17 cellular contexts compared by ENCODE assay signal in the genomic region with DNA sequence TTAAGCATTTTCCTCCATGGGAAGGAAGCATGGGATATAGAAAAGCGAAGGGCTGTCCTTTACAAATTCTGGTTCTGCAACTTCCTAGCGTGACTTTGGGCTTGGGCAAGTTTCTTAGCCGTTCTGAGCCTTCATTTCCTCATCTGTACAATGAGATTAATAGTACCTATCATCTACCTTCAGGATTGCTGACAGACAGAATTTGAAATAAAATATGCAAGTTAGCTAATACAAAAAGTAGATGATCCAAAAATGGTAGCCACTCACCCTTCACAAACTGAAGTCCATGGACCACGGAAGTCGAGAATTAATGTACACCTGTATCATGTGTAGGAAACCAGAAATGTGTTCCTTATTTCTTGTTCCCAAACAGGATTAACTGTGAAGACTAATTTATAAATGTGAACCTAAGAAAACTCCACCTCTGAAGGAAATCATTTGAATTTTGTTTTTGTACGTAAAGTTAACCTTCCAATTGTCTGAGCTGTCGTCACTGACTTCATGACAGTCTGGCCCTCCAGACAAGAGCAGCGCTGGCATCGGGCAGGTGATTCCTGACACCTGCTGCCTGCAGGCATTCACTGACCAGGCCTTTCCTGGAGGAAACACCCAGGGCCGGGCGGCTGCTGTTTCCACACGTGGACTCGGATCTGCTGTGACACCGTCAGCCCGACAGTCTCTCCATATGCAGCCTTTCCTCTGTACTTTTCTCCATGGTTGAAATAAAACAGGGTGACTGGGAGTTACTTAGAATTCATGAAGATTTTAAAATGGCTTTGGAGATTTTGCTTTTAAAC.
DNase-seq lines count a peak whose midpoint lies in the region; ATAC-seq, FAIRE-seq and TF ChIP-seq lines count a peak whose summit lies in the region.
"Had no signal": no experiment of that assay in that cellular context is flagged by ENCODE, and none has a peak within 500 bp of the region (broad histone marks: within the 10 kb centered on the region; RNA-seq: fewer than 3 reads in every experiment).

No MANE protein-coding gene starts in this region.

- in situ Hi-C loops in K562 (cut with MboI) (no loop called here), HepG2 (cut with HindIII; ENCODE audit: extremely low pct_ligation_motif_present, low pct_unique_long_range_greater_than_20kb) (no loop called here), gastrocnemius medialis (cut with MboI; ENCODE audit: low sequenced_read_pairs in 4 of 4) (no loop called here)

- H3K9me1 ChIP-seq in K562 (ENCODE audit: control insufficient read depth, insufficient read depth, low read length): peaks cover 3% of the 10 kb centered on the region

- no peak overlapping the region for H3K27ac ChIP-seq in heart right ventricle
- H3K27ac ChIP-seq in K562 (ENCODE audit: extremely low read depth, low read depth, low read length): no peak overlapping the region
- H3K27ac ChIP-seq in HepG2 (ENCODE audit: extremely low read length, insufficient read depth, low read length): peak overlapping the region; percentile 27
- H3K27ac ChIP-seq in temporal lobe (ENCODE audit: low read depth, low read length): peak overlapping the region; percentile 74
- no peak overlapping the region for H3K27ac ChIP-seq in gastrocnemius medialis
- H3K27ac ChIP-seq in lower lobe of right lung: no peak overlapping the region
- H3K27ac ChIP-seq: adrenal gland, left lung, vagina had no signal

- TF ChIP-seq CTCF in heart right ventricle (IDR thresholded peaks at IDR 0.05) (no peak), K562 (IDR thresholded peaks at IDR 0.05 in 2 of 3, conservative IDR thresholded peaks at IDR 0.05 in 1 of 3; ENCODE audit: insufficient read depth in 2 of 3, low read depth in 1 of 3, low read length in 3 of 3) (no peak), HepG2 (CRISPR knock-in tag; IDR thresholded peaks at IDR 0.05) (no peak), gastrocnemius medialis (IDR thresholded peaks at IDR 0.05 in 4 of 5, conservative IDR thresholded peaks at IDR 0.05 in 1 of 5) (no peak), lower lobe of right lung (IDR thresholded peaks at IDR 0.05) (no peak)

- no peak for FAIRE-seq in K562 (lab: Jason Lieb, UNC)
- no peak for FAIRE-seq in HepG2 (lab: Jason Lieb, UNC)
- FAIRE-seq: frontal cortex had no signal

- H3K4me3 ChIP-seq in heart right ventricle: no peak overlapping the region
- no peak overlapping the region for H3K4me3 ChIP-seq in K562
- no peak overlapping the region for H3K4me3 ChIP-seq in HepG2 (replicated peaks in 1 of 3; ENCODE audit: insufficient read depth in 1 of 3, low read depth in 2 of 3, low read length in 3 of 3)
- H3K4me3 ChIP-seq in gastrocnemius medialis: no peak overlapping the region
- H3K4me3 ChIP-seq in lower lobe of right lung: no peak overlapping the region
- H3K4me3 ChIP-seq: adrenal gland, left lung, vagina had no signal

- TF ChIP-seq EP300 in K562 (IDR thresholded peaks at IDR 0.05; ENCODE audit: low read length) (no peak), HepG2 (IDR thresholded peaks at IDR 0.05; ENCODE audit: low read depth in 2 of 2, low read length in 2 of 2) (no peak), HepG2 (CRISPR knock-in tag; IDR thresholded peaks at IDR 0.05; ENCODE audit: borderline replicate concordance) (no peak)

- TF ChIP-seq RAD21 in K562 (CRISPR knock-in tag; conservative IDR thresholded peaks at IDR 0.05 in 1 of 2, IDR thresholded peaks at IDR 0.05 in 1 of 2) (no peak), HepG2 (CRISPR knock-in tag; IDR thresholded peaks at IDR 0.05) (no peak)

- intact Hi-C loops in Right ventricle myocardium superior (cut with DNase I): no loop called here
- intact Hi-C loops in heart right ventricle (cut with DNase I): no loop called here
- intact Hi-C loops in K562 (cut with micrococcal nuclease): no loop called here
- intact Hi-C loops in HepG2 (cut with micrococcal nuclease; ENCODE audit: unreplicated experiment): no loop called here
- intact Hi-C loops in gastrocnemius medialis (cut with DNase I; ENCODE audit: low total_unique reads): no loop called here
- intact Hi-C loops in lower lobe of right lung (cut with DNase I): no loop called here

- no peak for TF ChIP-seq POLR2A in K562 (conservative IDR thresholded peaks at IDR 0.05)
- TF ChIP-seq POLR2A in HepG2 (IDR thresholded peaks at IDR 0.05; ENCODE audit: insufficient read depth in 1 of 2, low read depth in 2 of 2, low read length in 2 of 2): no peak
- no peak for TF ChIP-seq POLR2A in gastrocnemius medialis (IDR thresholded peaks at IDR 0.05)

- H4K20me1 ChIP-seq in K562 (replicated peaks; ENCODE audit: control insufficient read depth, insufficient read depth, low read length): peaks cover 7% of the 10 kb centered on the region
- no peaks in the 10 kb centered on the region for H4K20me1 ChIP-seq in HepG2 (ENCODE audit: insufficient read depth, low read length)

- H2AFZ ChIP-seq in K562 (ENCODE audit: low read depth, low read length) (no peak overlapping the region), HepG2 (ENCODE audit: low read length) (no peak overlapping the region)

- H3K4me1 ChIP-seq in heart right ventricle (peaks cover 0 to 5% (median 0%) of the 10 kb centered on the region in 9 donors), K562 (replicated peaks in 1 of 2; ENCODE audit: control insufficient read depth in 2 of 2, insufficient read depth in 2 of 2, low read length in 2 of 2) (peaks cover 0 to 17% of the 10 kb centered on the region in 2 experiments; a peak in 3 of 5 replicates), HepG2 (ENCODE audit: insufficient read depth, low read length) (peaks cover 14% of the 10 kb centered on the region), gastrocnemius medialis (no peaks in the 10 kb centered on the region), lower lobe of right lung (no peaks in the 10 kb centered on the region)
- H3K4me1 ChIP-seq: vagina had no signal

- H3K9ac ChIP-seq in K562 (ENCODE audit: insufficient read depth in 1 of 2, low read depth in 2 of 2, low read length in 2 of 2): no peak overlapping the region
- no peak overlapping the region for H3K9ac ChIP-seq in HepG2 (ENCODE audit: insufficient read depth, low read depth, low read length)

- no peaks in the 10 kb centered on the region for H3K9me3 ChIP-seq in heart right ventricle
- no peaks in the 10 kb centered on the region for H3K9me3 ChIP-seq in K562 (replicated peaks; ENCODE audit: control insufficient read depth, insufficient read depth, low read depth, low read length)
- no peaks in the 10 kb centered on the region for H3K9me3 ChIP-seq in HepG2 (ENCODE audit: low read length)
- no peaks in the 10 kb centered on the region for H3K9me3 ChIP-seq in gastrocnemius medialis
- H3K9me3 ChIP-seq in lower lobe of right lung: no peaks in the 10 kb centered on the region
- H3K9me3 ChIP-seq: adrenal gland, left lung, vagina had no signal

- POLR2A ChIA-PET in K562 (lab: Yijun Ruan, JAX): interaction anchor here (1.0 to 1.2 kb wide), 2 partner anchors 9 to 24 kb away, joined by 4 read pairs; no protein-coding TSS in a partner anchor
- POLR2A ChIA-PET in HepG2 (lab: Yijun Ruan, JAX): interaction anchor here (0.9 kb wide), 1 partner anchor 35 kb away, joined by 3 read pairs; no protein-coding TSS in a partner anchor

- H3K36me3 ChIP-seq in heart right ventricle (peaks cover 0 to 100% (median 51%) of the 10 kb centered on the region in 9 donors), K562 (ENCODE audit: control insufficient read depth, insufficient read depth, low read length) (peaks cover 98% of the 10 kb centered on the region), HepG2 (replicated peaks in 1 of 2; ENCODE audit: control insufficient read depth in 1 of 2, insufficient read depth in 2 of 2, low read length in 2 of 2) (peaks cover 42 to 94% of the 10 kb centered on the region in 2 experiments), gastrocnemius medialis (peaks cover 0 to 53% of the 10 kb centered on the region in 2 donors), lower lobe of right lung (peaks cover 100% of the 10 kb centered on the region)

- TSS peak; percentile 20 for BruUV-seq in K562 (replicated peaks; lab: Mats Ljungman, UMichigan)
- TSS peak; percentile 30 for BruUV-seq in HepG2 (replicated peaks; lab: Mats Ljungman, UMichigan)

- CTCF ChIA-PET in K562 (lab: Yijun Ruan, JAX; ENCODE audit: low intra/inter-chr PET ratio): no interaction called here
- CTCF ChIA-PET in HepG2 (lab: Yijun Ruan, JAX; ENCODE audit: low intra/inter-chr PET ratio, low total read pairs): no interaction called here

- no peak overlapping the region for H3K4me2 ChIP-seq in K562 (ENCODE audit: insufficient read depth, low read length)
- H3K4me2 ChIP-seq in HepG2 (ENCODE audit: low read depth, low read length): no peak overlapping the region

- WGBS in heart right ventricle, 2 donors: 86 to 89% methylated on average over 15 of the region's 15 CpGs
- 92% methylated on average over 15 of the region's 15 CpGs for WGBS in K562 (ENCODE audit: insufficient coverage, low coverage, missing lambda C conversion rate)
- WGBS in HepG2 (ENCODE audit: low lambda C conversion rate): 98% methylated on average over 15 of the region's 15 CpGs

- DNase-seq in Right ventricle myocardium superior (peak; percentile 40), heart right ventricle (no peak), K562 (ENCODE audit: extremely low read depth in 1 of 4, low spot score in 3 of 4) (no peak), HepG2 (ENCODE audit: low spot score) (no peak), NCI-H2107 treated with DMSO at 0.1 percent for 48 hours (lab: John Stamatoyannopoulos, UW; ENCODE audit: unreplicated experiment) (no peak), gastrocnemius medialis (no peak), lower lobe of right lung (no peak)
- DNase-seq: ACHN; activated CD4-positive, alpha-beta memory T cell treated with anti-CD3 and anti-CD28 coated beads for 36 hours; activated T-cell treated with anti-CD3 and anti-CD28 coated beads, Interleukin-2, amount 50 U/mL, for 1 hour; CD8-positive, alpha-beta T cell; stimulated activated naive CD4-positive, alpha-beta T cell treated with Interleukin-2 at 50 U/mL for 16 hours had no signal

- ATAC-seq in Right ventricle myocardium superior (ENCODE audit: poor library complexity): no peak
- ATAC-seq in heart right ventricle: no peak
- no peak for ATAC-seq in K562
- ATAC-seq in HepG2: no peak
- ATAC-seq in gastrocnemius medialis: no peak
- no peak for ATAC-seq in lower lobe of right lung
- ATAC-seq: CD8-positive, alpha-beta T cell; left lung had no signal

- H3K79me2 ChIP-seq in K562 (ENCODE audit: control insufficient read depth, insufficient read depth, low read length) (no peaks in the 10 kb centered on the region), HepG2 (ENCODE audit: insufficient read depth, low read length) (peaks cover 5% of the 10 kb centered on the region)

- H3K27me3 ChIP-seq in heart right ventricle (no peaks in the 10 kb centered on the region), K562 (ENCODE audit: control insufficient read depth in 2 of 2, insufficient read depth in 2 of 2, low read length in 2 of 2) (no peaks in the 10 kb centered on the region), HepG2 (ENCODE audit: control insufficient read depth in 1 of 2, insufficient read depth in 2 of 2, low read length in 2 of 2) (no peaks in the 10 kb centered on the region), gastrocnemius medialis (no peaks in the 10 kb centered on the region), lower lobe of right lung (ENCODE audit: low read depth) (no peaks in the 10 kb centered on the region)
- H3K27me3 ChIP-seq: adrenal gland, left lung, vagina had no signal

TF ChIP-seq in HepG2, 621 proteins besides CTCF, POLR2A, EP300 and RAD21 (continues in another document):
- peak in 1 of 2 experiments; percentile 55; a peak in 2 of 4 replicates for TF ChIP-seq MAFK (conservative IDR thresholded peaks at IDR 0.05 in 1 of 2, IDR thresholded peaks at IDR 0.05 in 1 of 2; ENCODE audit: low read length in 2 of 2)

Comparison
In these comparisons a context has a peak if more than half of its experiments do, and no peak if none do; other contexts are left out.
1. H3K27ac ChIP-seq: peak in HepG2 (single experiment) and temporal lobe (single experiment); none in heart right ventricle (0 of 10), K562 (single experiment), gastrocnemius medialis (0 of 4) and lower lobe of right lung (single experiment).